In genomic region chr22:20834725-20835124, GRCh38 we compare ENCODE assay signal across 29 cellular contexts. TPM values are rescaled to one million over a fixed set of nuclear protein-coding genes. Genes with fewer than 3 reads are reported as not detected.
DNase-seq lines count a peak whose midpoint lies in the region; ATAC-seq, FAIRE-seq and TF ChIP-seq lines count a peak whose summit lies in the region.
"Had no signal": no experiment of that assay in that cellular context is flagged by ENCODE, and none has a peak within 500 bp of the region (broad histone marks: within the 10 kb centered on the region; RNA-seq: fewer than 3 reads in every experiment).

No MANE protein-coding gene starts in this region.

- H4K12ac ChIP-seq in trophoblast cell (ENCODE audit: low read depth, low read length): no peak overlapping the region

- H3K27me3 ChIP-seq in K562 (ENCODE audit: control insufficient read depth in 2 of 2, insufficient read depth in 2 of 2, low read length in 2 of 2) (no peaks in the 10 kb centered on the region), trophoblast cell (ENCODE audit: insufficient read depth, low read length) (no peaks in the 10 kb centered on the region), heart right ventricle (no peaks in the 10 kb centered on the region)
- H3K27me3 ChIP-seq: BE2C, BLaER1 had no signal

- no peak overlapping the region for H3K4me3 Mint-ChIP-seq in T-helper 2 cell treated with Interferon-gamma antibody and Interleukin-4, amounts not matched to agents 5 μg/mL and 100 μg/mL, for 36 hours
- no peak overlapping the region for H3K4me3 Mint-ChIP-seq in T-helper 17 cell
- H3K4me3 Mint-ChIP-seq: CD14-positive monocyte; CD4-positive, alpha-beta memory T cell; CD4-positive, CD25-positive, alpha-beta regulatory T cell; CD8-positive, alpha-beta memory T cell had no signal

- no peak for TF ChIP-seq CTCF in K562 (IDR thresholded peaks at IDR 0.05 in 2 of 3, conservative IDR thresholded peaks at IDR 0.05 in 1 of 3; ENCODE audit: insufficient read depth in 2 of 3, low read depth in 1 of 3, low read length in 3 of 3)
- no peak for TF ChIP-seq CTCF in heart right ventricle (IDR thresholded peaks at IDR 0.05)

- H3K9me3 ChIP-seq in T-helper 17 cell (ENCODE audit: control insufficient read depth, low read length, poor library complexity, severe bottlenecking) (no peaks in the 10 kb centered on the region), K562 (replicated peaks; ENCODE audit: control insufficient read depth, insufficient read depth, low read depth, low read length) (no peaks in the 10 kb centered on the region), trophoblast cell (ENCODE audit: insufficient read depth, low read depth, low read length) (no peaks in the 10 kb centered on the region), heart right ventricle (no peaks in the 10 kb centered on the region)
- H3K9me3 ChIP-seq: BE2C, BLaER1 had no signal

- no peak overlapping the region for H3K27ac ChIP-seq in K562 (ENCODE audit: extremely low read depth, low read depth, low read length)
- no peak overlapping the region for H3K27ac ChIP-seq in trophoblast cell (ENCODE audit: low read depth, low read length)
- no peak overlapping the region for H3K27ac ChIP-seq in heart right ventricle

- H3K4me2 ChIP-seq in K562 (ENCODE audit: insufficient read depth, low read length) (no peak overlapping the region), trophoblast cell (ENCODE audit: low read length) (no peak overlapping the region)
- H3K4me2 ChIP-seq: BLaER1 had no signal

- no peaks in the 10 kb centered on the region for H3K9me3 Mint-ChIP-seq in T-helper 2 cell treated with Interferon-gamma antibody and Interleukin-4, amounts not matched to agents 5 μg/mL and 100 μg/mL, for 36 hours
- H3K9me3 Mint-ChIP-seq: CD4-positive, alpha-beta memory T cell; CD4-positive, CD25-positive, alpha-beta regulatory T cell; CD8-positive, alpha-beta memory T cell had no signal

- no TSS peak for BruUV-seq in K562 (replicated peaks; lab: Mats Ljungman, UMichigan)

- H3K4ac ChIP-seq in trophoblast cell (ENCODE audit: low read depth, low read length): no peak overlapping the region

- in situ Hi-C loops in K562 (cut with MboI): no loop called here

- 84% methylated on average over 3 of the region's 3 CpGs for WGBS in K562 (ENCODE audit: insufficient coverage, low coverage, missing lambda C conversion rate)
- no CpG with 5 or more reads among the region's 3 CpGs for WGBS in trophoblast cell (ENCODE audit: extremely low coverage, insufficient coverage, insufficient read length)
- 93 to 98% methylated on average over 3 of the region's 3 CpGs for WGBS in heart right ventricle, 2 donors

- H3K18ac ChIP-seq in trophoblast cell (ENCODE audit: low read length): no peak overlapping the region

- no peak for TF ChIP-seq POLR2A in K562 (conservative IDR thresholded peaks at IDR 0.05)

- H2BK12ac ChIP-seq in trophoblast cell (ENCODE audit: low read length): no peak overlapping the region

- no peak for FAIRE-seq in K562 (lab: Jason Lieb, UNC)
- no peak for FAIRE-seq in urothelium cell line (lab: Jason Lieb, UNC)
- FAIRE-seq: A204.1, GM12878, GM12892, GM18507 had no signal

- TF ChIP-seq EP300 in K562 (IDR thresholded peaks at IDR 0.05; ENCODE audit: low read length): no peak

- H2AK5ac ChIP-seq in trophoblast cell (ENCODE audit: low read length): no peak overlapping the region

- H3K27ac Mint-ChIP-seq in T-helper 2 cell treated with Interferon-gamma antibody and Interleukin-4, amounts not matched to agents 5 μg/mL and 100 μg/mL, for 36 hours: peak overlapping the region; percentile 31
- H3K27ac Mint-ChIP-seq in T-helper 17 cell: peak overlapping the region; percentile 45
- H3K27ac Mint-ChIP-seq: CD4-positive, alpha-beta memory T cell had no signal

- H2AFZ ChIP-seq in K562 (ENCODE audit: low read depth, low read length) (no peak overlapping the region), trophoblast cell (ENCODE audit: insufficient read depth, low read length, poor library complexity) (no peak overlapping the region)

- CTCF ChIA-PET in K562 (lab: Yijun Ruan, JAX; ENCODE audit: low intra/inter-chr PET ratio): interaction anchor here (0.7 kb wide), 1 partner anchor 93 kb away, joined by 4 read pairs; no protein-coding TSS in a partner anchor

- H2BK5ac ChIP-seq in trophoblast cell (ENCODE audit: low read depth, low read length, poor library complexity): peak overlapping the region; percentile 25

- H4K20me1 ChIP-seq in K562 (replicated peaks; ENCODE audit: control insufficient read depth, insufficient read depth, low read length): peaks cover 3% of the 10 kb centered on the region; the same call in 1 of the 2 replicates

- H3K36me3 Mint-ChIP-seq in T-helper 2 cell treated with Interferon-gamma antibody and Interleukin-4, amounts not matched to agents 5 μg/mL and 100 μg/mL, for 36 hours (ENCODE audit: low read depth): peaks cover 33% of the 10 kb centered on the region
- H3K36me3 Mint-ChIP-seq in T-helper 17 cell (ENCODE audit: low read depth): peaks cover 11% of the 10 kb centered on the region

- H4K8ac ChIP-seq in trophoblast cell (ENCODE audit: low read depth, low read length): no peak overlapping the region

- DNase-seq in T-helper 2 cell treated with Interferon-gamma antibody and Interleukin-4, amounts not matched to agents 5 μg/mL and 100 μg/mL, for 36 hours (ENCODE audit: low spot score): no peak
- no peak for DNase-seq in T-helper 2 cell
- DNase-seq in T-helper 17 cell: no peak
- DNase-seq in K562 (ENCODE audit: extremely low read depth in 1 of 4, low spot score in 3 of 4): peak in 3 of 4 experiments; percentile 19 to 43 (median 43)
- no peak for DNase-seq in trophoblast cell
- no peak for DNase-seq in urothelium cell line (ENCODE audit: low spot score)
- no peak for DNase-seq in heart right ventricle
- DNase-seq: 8988T; ACHN; BE2C; C1 segment of cervical spinal cord; CD4-positive, alpha-beta memory T cell; CD4-positive, CD25-positive, alpha-beta regulatory T cell; CD8-positive, alpha-beta memory T cell; COR-L47; DMS 273 treated with DMSO at 0.1 percent for 48 hours; DMS153; DMS53; DMS79; DND-41; EL; GDM1 had no signal

- no peaks in the 10 kb centered on the region for H3K9me1 ChIP-seq in K562 (ENCODE audit: control insufficient read depth, insufficient read depth, low read length)

- H2BK120ac ChIP-seq in trophoblast cell (ENCODE audit: insufficient read depth, low read length, poor library complexity): no peak overlapping the region

- H3K4me1 ChIP-seq in K562 (replicated peaks in 1 of 2; ENCODE audit: control insufficient read depth in 2 of 2, insufficient read depth in 2 of 2, low read length in 2 of 2) (peaks cover 0 to 3% of the 10 kb centered on the region in 2 experiments; a peak in 1 of 5 replicates), trophoblast cell (ENCODE audit: control insufficient read depth in 1 of 2, insufficient read depth in 2 of 2, low read length in 2 of 2) (no peaks in the 10 kb centered on the region), heart right ventricle (peaks cover 0 to 8% (median 0%) of the 10 kb centered on the region in 9 donors)

- H3K14ac ChIP-seq in trophoblast cell (ENCODE audit: low read length): no peak overlapping the region

- no peaks in the 10 kb centered on the region for H3K27me3 Mint-ChIP-seq in T-helper 2 cell treated with Interferon-gamma antibody and Interleukin-4, amounts not matched to agents 5 μg/mL and 100 μg/mL, for 36 hours (ENCODE audit: low read depth)
- no peaks in the 10 kb centered on the region for H3K27me3 Mint-ChIP-seq in T-helper 17 cell
- H3K27me3 Mint-ChIP-seq: CD4-positive, alpha-beta memory T cell; CD4-positive, CD25-positive, alpha-beta regulatory T cell; CD8-positive, alpha-beta memory T cell had no signal

- no peak for ATAC-seq in T-helper 17 cell
- ATAC-seq in K562: no peak
- ATAC-seq in heart right ventricle: no peak
- no peak for ATAC-seq in GM21526 (IDR thresholded peaks at IDR 0.05; ENCODE audit: low FRiP score, unreplicated experiment)
- ATAC-seq: GM12878 had no signal

- no peak overlapping the region for H4K91ac ChIP-seq in trophoblast cell (ENCODE audit: low read depth, low read length)

- no peak overlapping the region for H3K9ac ChIP-seq in K562 (ENCODE audit: insufficient read depth in 1 of 2, low read depth in 2 of 2, low read length in 2 of 2)
- no peak overlapping the region for H3K9ac ChIP-seq in trophoblast cell (ENCODE audit: low read length)
- H3K9ac ChIP-seq: BLaER1 had no signal

- no peak overlapping the region for H3K4me3 ChIP-seq in K562
- H3K4me3 ChIP-seq in trophoblast cell (ENCODE audit: low read depth, low read length): no peak overlapping the region
- H3K4me3 ChIP-seq in heart right ventricle: no peak overlapping the region
- H3K4me3 ChIP-seq: BLaER1, GM12878 had no signal

- peaks cover 9% of the 10 kb centered on the region for H3K4me1 Mint-ChIP-seq in T-helper 2 cell treated with Interferon-gamma antibody and Interleukin-4, amounts not matched to agents 5 μg/mL and 100 μg/mL, for 36 hours (ENCODE audit: low read depth)
- H3K4me1 Mint-ChIP-seq in T-helper 17 cell: peaks cover 13% of the 10 kb centered on the region

- no peaks in the 10 kb centered on the region for H3K79me1 ChIP-seq in trophoblast cell (ENCODE audit: low read length)

- no peak overlapping the region for H3K23ac ChIP-seq in trophoblast cell (ENCODE audit: low read length)

- H3K36me3 ChIP-seq in K562 (ENCODE audit: control insufficient read depth, insufficient read depth, low read length) (peaks cover 46% of the 10 kb centered on the region), trophoblast cell (ENCODE audit: control insufficient read depth in 1 of 2, insufficient read depth in 2 of 2, low read length in 2 of 2) (peaks cover 8 to 13% of the 10 kb centered on the region in 2 experiments), heart right ventricle (peaks cover 0 to 53% (median 37%) of the 10 kb centered on the region in 9 donors)

- TF ChIP-seq RAD21 in K562 (CRISPR knock-in tag; conservative IDR thresholded peaks at IDR 0.05 in 1 of 2, IDR thresholded peaks at IDR 0.05 in 1 of 2): no peak

- POLR2A ChIA-PET in K562 (lab: Yijun Ruan, JAX): interaction anchor here (0.6 to 9.2 kb wide), 18 partner anchors 9 to 1014 kb away, joined by 3 to 93 read pairs (median 4); partner anchors contain the start of gene DGCR6L

- intact Hi-C loops in K562 (cut with micrococcal nuclease): no loop called here
- intact Hi-C loops in heart right ventricle (cut with DNase I): no loop called here

- peaks cover 23% of the 10 kb centered on the region for H3K79me2 ChIP-seq in K562 (ENCODE audit: control insufficient read depth, insufficient read depth, low read length)
- H3K79me2 ChIP-seq in trophoblast cell (ENCODE audit: control insufficient read depth, insufficient read depth, low read length, poor library complexity): no peaks in the 10 kb centered on the region

RNA-seq across cellular contexts. Expression of gene PI4KA, which starts 23.9 kb away (rescaled TPM):
- total RNA-seq in T-helper 17 cell (100 to 1,000 TPM; 159 to 160 TPM), K562 (2014; rRNA removed) (103 and 117 TPM in 2 replicates), K562 (2014; rRNA removed; fragmentation: Illumina TruSeq; extraction: Trizol) (62.3 and 63.7 TPM in 2 replicates), K562 (2015; rRNA removed; fragmentation: Illumina TruSeq; extraction: Trizol) (75.3 and 82.5 TPM in 2 replicates), K562 (2021) (173 and 187 TPM in 2 replicates), heart right ventricle (10 to 100 TPM; 34.8 to 55.2 (median 40.8) TPM)
- total RNA-seq in K562 (2011; cell fraction: chromatin; rRNA removed; ENCODE audit: low replicate concordance): 856 and 1,421 TPM in 2 replicates
- total RNA-seq in K562 (2011; cell fraction: nucleolus; rRNA removed): 627 and 658 TPM in 2 replicates
- 567 and 576 TPM in 2 replicates for total RNA-seq in K562 (2011; cell fraction: nucleoplasm; rRNA removed)
- polyA plus RNA-seq in K562 (2011; rRNA removed) (84.7 and 128 TPM in 2 replicates), K562 (2014; fragmentation: Illumina TruSeq; extraction: Trizol) (124 and 127 TPM in 2 replicates), K562 (2014; fragmentation: Nextera tagmentation; extraction: Ambion mirVana) (10 to 100 TPM in 1 of 2 experiments, 1 to 10 TPM in 1; 7.3 to 11.1 TPM), K562 (2014; rRNA removed) (116 and 125 TPM in 2 replicates), heart right ventricle (10 to 100 TPM; 32.3 to 39.3 TPM)
- 76.2 and 84.4 TPM in 2 replicates for polyA plus RNA-seq in K562 (2011; cell fraction: cytosol; rRNA removed)
- polyA plus RNA-seq in K562 (2011; cell fraction: nucleus; rRNA removed): 448 and 556 TPM in 2 replicates
- 142 and 181 TPM in 2 replicates for polyA plus RNA-seq in K562 (2012)
- polyA minus RNA-seq in K562 (2011; rRNA and poly(A)+ RNA removed): 160 and 176 TPM in 2 replicates
- polyA minus RNA-seq in K562 (2011; cell fraction: cytosol; rRNA and poly(A)+ RNA removed): 98.9 and 161 TPM in 2 replicates
- polyA minus RNA-seq in K562 (2011; cell fraction: nucleus; rRNA and poly(A)+ RNA removed): 188 and 253 TPM in 2 replicates
- 29.7 and 32.4 TPM in 2 replicates for polyA plus RNA-seq in trophoblast cell (2013)

RNA-seq across cellular contexts. Expression of gene SNAP29, which starts 24.1 kb away (rescaled TPM):
- total RNA-seq in T-helper 17 cell (10 to 100 TPM; 18.9 to 25.4 TPM), K562 (2014; rRNA removed) (71.4 and 89.3 TPM in 2 replicates), K562 (2014; rRNA removed; fragmentation: Illumina TruSeq; extraction: Trizol) (58.1 and 64.4 TPM in 2 replicates), K562 (2015; rRNA removed; fragmentation: Illumina TruSeq; extraction: Trizol) (70.6 and 75.9 TPM in 2 replicates), K562 (2021) (122 and 123 TPM in 2 replicates), heart right ventricle (10 to 100 TPM; 20.6 to 43.6 (median 26.8) TPM)
- 63.6 and 66.4 TPM in 2 replicates for total RNA-seq in K562 (2011; cell fraction: chromatin; rRNA removed; ENCODE audit: low replicate concordance)
- total RNA-seq in K562 (2011; cell fraction: nucleolus; rRNA removed): 39.3 and 45.4 TPM in 2 replicates
- 59.8 and 84.4 TPM in 2 replicates for total RNA-seq in K562 (2011; cell fraction: nucleoplasm; rRNA removed)
- polyA plus RNA-seq in K562 (2011; rRNA removed) (187 and 200 TPM in 2 replicates), K562 (2014; fragmentation: Illumina TruSeq; extraction: Trizol) (181 and 250 TPM in 2 replicates), K562 (2014; fragmentation: Nextera tagmentation; extraction: Ambion mirVana) (10 to 100 TPM; 19.5 to 22.8 TPM), K562 (2014; rRNA removed) (136 and 161 TPM in 2 replicates), heart right ventricle (10 to 100 TPM in 1 of 2 donors, 1 to 10 TPM in 1; 9.9 to 22.2 TPM)
- polyA plus RNA-seq in K562 (2011; cell fraction: cytosol; rRNA removed): 97.0 and 115 TPM in 2 replicates
- 51.6 and 70.0 TPM in 2 replicates for polyA plus RNA-seq in K562 (2011; cell fraction: nucleus; rRNA removed)
- polyA plus RNA-seq in K562 (2012): 105 and 162 TPM in 2 replicates
- polyA minus RNA-seq in K562 (2011; rRNA and poly(A)+ RNA removed): 89.0 and 94.5 TPM in 2 replicates
- polyA minus RNA-seq in K562 (2011; cell fraction: cytosol; rRNA and poly(A)+ RNA removed): 44.9 and 53.1 TPM in 2 replicates
- 14.3 and 25.0 TPM in 2 replicates for polyA minus RNA-seq in K562 (2011; cell fraction: nucleus; rRNA and poly(A)+ RNA removed)
- polyA plus RNA-seq in trophoblast cell (2013): 42.7 and 45.7 TPM in 2 replicates

Comparison
In these comparisons a context has a peak if more than half of its experiments do, and no peak if none do; other contexts are left out.
1. DNase-seq: peak in K562 (3 of 4); none in T-helper 2 cell treated with Interferon-gamma antibody and Interleukin-4, amounts not matched to agents 5 μg/mL and 100 μg/mL, for 36 hours (single experiment), T-helper 2 cell (0 of 5), T-helper 17 cell (0 of 3), trophoblast cell (0 of 2), urothelium cell line (single experiment) and heart right ventricle (0 of 2).